ENCODE assay signal across 17 cellular contexts in the genomic region with DNA sequence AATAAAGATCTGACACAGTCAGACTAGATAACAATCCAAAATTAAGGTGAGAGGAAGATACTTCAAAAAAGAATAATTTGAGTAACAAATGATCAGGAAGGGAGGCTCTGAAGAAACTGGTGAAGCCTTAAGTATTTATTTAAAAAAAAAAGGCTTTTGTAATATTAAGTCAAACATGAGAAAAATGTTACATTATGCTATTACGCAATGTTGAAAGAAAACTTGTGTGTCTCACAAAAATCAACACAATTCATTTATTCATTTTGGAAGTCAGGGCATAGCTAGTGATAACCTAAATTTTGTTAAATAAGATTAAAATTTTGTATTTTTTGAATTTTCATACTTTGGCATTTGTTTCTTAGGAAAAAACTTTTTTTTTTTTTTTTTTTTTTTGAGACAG. TPM values are rescaled to one million over a fixed set of nuclear protein-coding genes. Genes with fewer than 3 reads are reported as not detected.
DNase-seq lines count a peak whose midpoint lies in the region; ATAC-seq and TF ChIP-seq lines count a peak whose summit lies in the region.
"Had no signal": no experiment of that assay in that cellular context is flagged by ENCODE, and none has a peak within 500 bp of the region (broad histone marks: within the 10 kb centered on the region; RNA-seq: fewer than 3 reads in every experiment).

No MANE protein-coding gene starts in this region.

- H3K23ac ChIP-seq in IMR-90 (ENCODE audit: low read depth, low read length) = no peak overlapping the region

- H3K27ac ChIP-seq in IMR-90 (ENCODE audit: insufficient read depth, low read length) (no peak overlapping the region), psoas muscle (no peak overlapping the region)
- H3K27ac ChIP-seq: HL-60 had no signal

- in situ Hi-C loops in IMR-90 (cut with MboI; ENCODE audit: low sequenced_read_pairs) = no loop called here

- no peak overlapping the region for H4K5ac ChIP-seq in IMR-90 (ENCODE audit: low read depth, low read length)

- no peaks in the 10 kb centered on the region for H3K9me3 Mint-ChIP-seq in endothelial cell (ENCODE audit: unreplicated experiment)

- BruUV-seq in IMR-90 (replicated peaks; lab: Mats Ljungman, UMichigan) = no TSS peak

- H3K18ac ChIP-seq in IMR-90 (ENCODE audit: low read depth, low read length) = no peak overlapping the region

- H3K27me3 ChIP-seq in IMR-90 (ENCODE audit: control insufficient read depth, insufficient read depth, low read length) = no peaks in the 10 kb centered on the region
- H3K27me3 ChIP-seq in psoas muscle (ENCODE audit: insufficient read depth in 3 of 3, low read length in 2 of 3) = no peaks in the 10 kb centered on the region

- dilution Hi-C loops in IMR-90 (cut with HindIII; ENCODE audit: low sequenced_read_pairs, unreplicated experiment) = no loop called here

- H3K4me1 Mint-ChIP-seq in endothelial cell (ENCODE audit: unreplicated experiment) = no peaks in the 10 kb centered on the region

- peak overlapping the region; percentile 5 for H3K27ac Mint-ChIP-seq in endothelial cell (ENCODE audit: unreplicated experiment)

- no peaks in the 10 kb centered on the region for H3K36me3 Mint-ChIP-seq in endothelial cell (ENCODE audit: low read depth, unreplicated experiment)

- no peak overlapping the region for H2AK9ac ChIP-seq in IMR-90 (replicated peaks; ENCODE audit: low read depth, low read length, poor library complexity)

- H4K20me1 ChIP-seq in IMR-90 (ENCODE audit: insufficient read depth, low read length) = no peaks in the 10 kb centered on the region

- H3K4me3 ChIP-seq in IMR-90 (ENCODE audit: insufficient read depth, low read depth, low read length) (no peak overlapping the region), psoas muscle (no peak overlapping the region)

- H2BK20ac ChIP-seq in IMR-90 (ENCODE audit: low read depth, low read length) = no peak overlapping the region

- ATAC-seq in IMR-90 (ENCODE audit: low read depth) = no peak
- no peak for ATAC-seq in psoas muscle
- no peak for ATAC-seq in HG02981 (IDR thresholded peaks at IDR 0.05; ENCODE audit: unreplicated experiment)

- H3K14ac ChIP-seq in IMR-90 (replicated peaks; ENCODE audit: low read depth, low read length) = no peak overlapping the region

- no peak overlapping the region for H3K9ac ChIP-seq in IMR-90 (ENCODE audit: low read depth, low read length)

- no peaks in the 10 kb centered on the region; the same call in 1 of the 2 replicates for H3K9me1 ChIP-seq in IMR-90 (ENCODE audit: insufficient read depth, low read length)

- no peak overlapping the region for H3K4me3 Mint-ChIP-seq in endothelial cell (ENCODE audit: unreplicated experiment)
- H3K4me3 Mint-ChIP-seq: CD4-positive, alpha-beta memory T cell had no signal

- no peak overlapping the region for H4K8ac ChIP-seq in IMR-90 (ENCODE audit: low read depth in 2 of 2, low read length in 2 of 2)

- no peak for TF ChIP-seq RAD21 in IMR-90 (IDR thresholded peaks at IDR 0.05; ENCODE audit: low read length)

- no peak overlapping the region for H4K91ac ChIP-seq in IMR-90 (ENCODE audit: insufficient read depth, low read depth, low read length)

- H2BK5ac ChIP-seq in IMR-90 (ENCODE audit: low read depth, low read length, poor library complexity, severe bottlenecking) = no peak overlapping the region

- no peak for TF ChIP-seq CTCF in IMR-90 (conservative IDR thresholded peaks at IDR 0.05; ENCODE audit: low read depth, low read length)
- no peak for TF ChIP-seq CTCF in endothelial cell (IDR thresholded peaks at IDR 0.05; ENCODE audit: unreplicated experiment)
- TF ChIP-seq CTCF in psoas muscle (IDR thresholded peaks at IDR 0.05) = no peak

- no peaks in the 10 kb centered on the region for H3K4me1 ChIP-seq in IMR-90 (ENCODE audit: control insufficient read depth, insufficient read depth, low read length)
- H3K4me1 ChIP-seq in psoas muscle = no peaks in the 10 kb centered on the region

- DNase-seq in AG20443 (ENCODE audit: low spot score) (peak; percentile 8), IMR-90 (no peak), endothelial cell (ENCODE audit: low spot score) (no peak), iris pigment epithelial cell (ENCODE audit: low read depth) (peak; percentile 30), psoas muscle (no peak), anterior cingulate cortex (lab: John Stamatoyannopoulos, UW) (no peak)
- no peak for DNase-seq in stimulated activated CD4-positive, alpha-beta T cell treated with anti-CD3 and anti-CD28 coated beads, Interleukin-15, amount 100 ng/mL, for 24 hours
- DNase-seq: CD4-positive, alpha-beta memory T cell; DND-41; GDM1; NCI-H1436; NCI-H2029 treated with DMSO at 0.1 percent for 48 hours; NCI-H2171 treated with DMSO at 0.1 percent for 48 hours; NCI-H446 treated with DMSO at 0.1 percent for 48 hours; RPMI8226 had no signal

- no peak overlapping the region for H3K56ac ChIP-seq in IMR-90 (ENCODE audit: extremely low read depth, insufficient read depth, low read length)

- TF ChIP-seq POLR2A in IMR-90 (IDR thresholded peaks at IDR 0.05; ENCODE audit: low read depth, low read length) = no peak

- H3K9me3 ChIP-seq in IMR-90 (ENCODE audit: control insufficient read depth, insufficient read depth, low read length) = no peaks in the 10 kb centered on the region
- no peaks in the 10 kb centered on the region for H3K9me3 ChIP-seq in psoas muscle

- H2AFZ ChIP-seq in IMR-90 (replicated peaks; ENCODE audit: low read length, poor library complexity) = no peak overlapping the region

- no peaks in the 10 kb centered on the region for H3K27me3 Mint-ChIP-seq in endothelial cell (ENCODE audit: unreplicated experiment)
- H3K27me3 Mint-ChIP-seq: CD4-positive, alpha-beta memory T cell had no signal

- H3K79me1 ChIP-seq in IMR-90 (ENCODE audit: low read depth in 1 of 2, low read length in 2 of 2) = peaks cover 0 to 4% of the 10 kb centered on the region in 2 experiments; a peak in 2 of 4 replicates

- H2BK15ac ChIP-seq in IMR-90 (ENCODE audit: low read depth, low read length) = no peak overlapping the region

- no peak overlapping the region for H3K4ac ChIP-seq in IMR-90 (ENCODE audit: low read depth, low read length)

- H2BK120ac ChIP-seq in IMR-90 (ENCODE audit: low read depth, low read length) = no peak overlapping the region

- no peak overlapping the region for H3K4me2 ChIP-seq in IMR-90 (ENCODE audit: low read depth, low read length)

- CTCF ChIA-PET in IMR-90 (lab: Yijun Ruan, JAX) = no interaction called here

- intact Hi-C loops in IMR-90 (cut with micrococcal nuclease) (no loop called here), psoas muscle (cut with DNase I) (no loop called here)

- H2AK5ac ChIP-seq in IMR-90 (ENCODE audit: low read depth, low read length) = no peak overlapping the region

- no peaks in the 10 kb centered on the region for H3K36me3 ChIP-seq in IMR-90 (ENCODE audit: control insufficient read depth, insufficient read depth, low read length)
- peaks cover 2 to 17% of the 10 kb centered on the region in 2 donors for H3K36me3 ChIP-seq in psoas muscle (ENCODE audit: insufficient read depth in 1 of 2, low read depth in 1 of 2)

- WGBS in IMR-90 (ENCODE audit: extremely low coverage in 2 of 2, insufficient read length in 1 of 2), 2 experiments = no CpG with 5 or more reads among the region's 1 CpG
- 98 to 100% (median 98%) methylated on average over 1 of the region's 1 CpG for WGBS in psoas muscle, 3 donors

- POLR2A ChIA-PET in IMR-90 (lab: Charles Lee; ENCODE audit: unreplicated experiment) = no interaction called here

TF ChIP-seq in IMR-90, 13 proteins besides CTCF, POLR2A, EP300 and RAD21:
- TF ChIP-seq CEBPB (IDR thresholded peaks at IDR 0.05; ENCODE audit: low read depth, low read length) (peak; percentile 97), MAFK (IDR thresholded peaks at IDR 0.05; ENCODE audit: low read depth, low read length) (no peak)

RNA-seq across cellular contexts. Expression of a gene that starts 28.2 kb away (rescaled TPM):
- 72.1 and 104 TPM in 2 replicates for total RNA-seq in IMR-90 (2012; rRNA removed)
- 36.3 and 38.1 TPM in 2 replicates for polyA plus RNA-seq in IMR-90 (2012; rRNA removed)
- 7.4 and 19.6 TPM in 2 replicates for polyA plus RNA-seq in IMR-90 (2012; cell fraction: cytosol; rRNA removed)
- 4.3 and 26.8 TPM in 2 replicates for polyA plus RNA-seq in IMR-90 (2012; cell fraction: nucleus; rRNA removed; ENCODE audit: low replicate concordance)
- total RNA-seq in endothelial cell (ENCODE audit: unreplicated experiment) = 47.4 TPM
- 10 to 100 TPM; 26.6 to 32.2 (median 29.0) TPM for total RNA-seq in psoas muscle
- 10 to 100 TPM; 17.1 to 21.6 (median 20.9) TPM for polyA plus RNA-seq in psoas muscle

Comparison
In these comparisons a context has a peak if more than half of its experiments do, and no peak if none do; other contexts are left out.
1. DNase-seq: peak in AG20443 (single experiment) and iris pigment epithelial cell (single experiment); none in IMR-90 (single experiment), endothelial cell (single experiment), psoas muscle (0 of 2), anterior cingulate cortex (0 of 58) and stimulated activated CD4-positive, alpha-beta T cell treated with anti-CD3 and anti-CD28 coated beads, Interleukin-15, amount 100 ng/mL, for 24 hours (single experiment).